ENCODE assay signal across 27 cellular contexts in genomic region chr2:225763711-225764110, GRCh38.
"Had no signal": no experiment of that assay in that cellular context is flagged by ENCODE, and none has a peak within 500 bp of the region (broad histone marks: within the 10 kb centered on the region; RNA-seq: fewer than 3 reads in every experiment).

No MANE protein-coding gene starts in this region.

- H3K36me3 ChIP-seq: colonic mucosa, gastroesophageal sphincter, heart left ventricle, prostate gland, right atrium auricular region, tibial artery had no signal

- DNase-seq: colonic mucosa; effector CD8-positive, alpha-beta T cell; endodermal cell; foreskin keratinocyte; heart left ventricle; hypothalamus; immature natural killer cell; islet precursor cell; kidney glomerular epithelial cell; naive B cell; nucleus accumbens; stimulated activated CD4-positive, alpha-beta T cell treated with anti-CD3 and anti-CD28 coated beads, Interleukin-2, amount 100 ng/mL, for 24 hours; stimulated activated CD4-positive, alpha-beta T cell treated with anti-CD3 and anti-CD28 coated beads, Interleukin-4, amount 100 ng/mL, for 24 hours; stimulated activated naive CD8-positive, alpha-beta T cell treated with anti-CD3 and anti-CD28 coated beads, Interleukin-15, Interleukin-2, amounts not matched to agents 100 U/mL and 50 U/mL, for 24 hours; substantia nigra; testis; tibial artery had no signal

- H3K9me3 Mint-ChIP-seq: dendritic cell treated with granulocyte-macrophage colony-stimulating factor and Interleukin-4, amounts not matched to agents 40 ng/mL and 50 ng/mL, for 4 days; endodermal cell; memory B cell; stimulated activated effector memory CD8-positive, alpha-beta T cell treated with anti-CD3 and anti-CD28 coated beads, Interleukin-12 subunit alpha, Interleukin-12 subunit beta, amount 100 ng/mL, for 72 hours; type B pancreatic cell had no signal

- H3K27me3 ChIP-seq: colonic mucosa, foreskin keratinocyte, gastroesophageal sphincter, heart left ventricle, right atrium auricular region, testis, tibial artery had no signal

- H3K4me1 Mint-ChIP-seq: endodermal cell; immature natural killer cell; memory B cell; naive B cell; stimulated activated effector memory CD8-positive, alpha-beta T cell treated with anti-CD3 and anti-CD28 coated beads, Interleukin-12 subunit alpha, Interleukin-12 subunit beta, amount 100 ng/mL, for 72 hours had no signal

- H3K27me3 Mint-ChIP-seq: dendritic cell treated with granulocyte-macrophage colony-stimulating factor and Interleukin-4, amounts not matched to agents 40 ng/mL and 50 ng/mL, for 4 days; memory B cell; natural killer cell treated with Interleukin-12 subunit alpha and Interleukin-12 subunit beta and Interleukin-15 and Interleukin-18, amount 100 ng/mL, for 72 hours; type B pancreatic cell had no signal

- H3K4me3 ChIP-seq: colonic mucosa, gastroesophageal sphincter, heart left ventricle, lung, prostate gland, right atrium auricular region, testis, tibial artery had no signal

- H3K27ac ChIP-seq: colonic mucosa, epithelial cell of prostate, foreskin keratinocyte, heart left ventricle, prostate gland, right atrium auricular region had no signal

- H3K4me3 Mint-ChIP-seq: dendritic cell treated with granulocyte-macrophage colony-stimulating factor and Interleukin-4, amounts not matched to agents 40 ng/mL and 50 ng/mL, for 4 days; endodermal cell; immature natural killer cell; memory B cell; naive B cell; natural killer cell treated with Interleukin-12 subunit alpha and Interleukin-12 subunit beta and Interleukin-15 and Interleukin-18, amount 100 ng/mL, for 72 hours; stimulated activated effector memory CD8-positive, alpha-beta T cell treated with anti-CD3 and anti-CD28 coated beads, Interleukin-12 subunit alpha, Interleukin-12 subunit beta, amount 100 ng/mL, for 72 hours; type B pancreatic cell had no signal

- H3K4me1 ChIP-seq: colonic mucosa, foreskin keratinocyte, prostate gland, right atrium auricular region had no signal

- H3K36me3 Mint-ChIP-seq: immature natural killer cell; memory B cell; naive B cell; natural killer cell treated with Interleukin-12 subunit alpha and Interleukin-12 subunit beta and Interleukin-15 and Interleukin-18, amount 100 ng/mL, for 72 hours; stimulated activated effector memory CD8-positive, alpha-beta T cell treated with anti-CD3 and anti-CD28 coated beads, Interleukin-12 subunit alpha, Interleukin-12 subunit beta, amount 100 ng/mL, for 72 hours; type B pancreatic cell had no signal

- H3K27ac Mint-ChIP-seq: dendritic cell treated with granulocyte-macrophage colony-stimulating factor and Interleukin-4, amounts not matched to agents 40 ng/mL and 50 ng/mL, for 4 days; endodermal cell; immature natural killer cell; memory B cell; natural killer cell treated with Interleukin-12 subunit alpha and Interleukin-12 subunit beta and Interleukin-15 and Interleukin-18, amount 100 ng/mL, for 72 hours; stimulated activated effector memory CD8-positive, alpha-beta T cell treated with anti-CD3 and anti-CD28 coated beads, Interleukin-12 subunit alpha, Interleukin-12 subunit beta, amount 100 ng/mL, for 72 hours; type B pancreatic cell had no signal

- H3K9me3 ChIP-seq: colonic mucosa, gastroesophageal sphincter, prostate gland, right atrium auricular region, testis, tibial artery had no signal
